8 cellular contexts compared by ENCODE assay signal in genomic region chr14:77303417-77304156, GRCh38. TPM values are rescaled to one million over a fixed set of nuclear protein-coding genes. Genes with fewer than 3 reads are reported as not detected.
DNase-seq lines count a peak whose midpoint lies in the region; ATAC-seq and TF ChIP-seq lines count a peak whose summit lies in the region.

No MANE protein-coding gene starts in this region.

- H3K4me1 ChIP-seq in PC-3 (ENCODE audit: insufficient read depth, low read length): peaks cover 33% of the 10 kb centered on the region

- CTCF ChIA-PET in PC-3 (lab: Charles Lee): interaction anchor here (0.6 to 6.3 kb wide), 4 partner anchors 12 to 370 kb away, joined by 3 to 72 read pairs (median 6); partner anchors contain the start of genes GSTZ1 and POMT2

- intact Hi-C loops in PC-3 (cut with micrococcal nuclease) (loop anchor here (1.0 to 5.0 kb wide), 3 partner anchors 11 to 151 kb away; partner anchors contain the start of gene POMT2), natural killer cell (cut with micrococcal nuclease) (no loop called here)

- H3K27ac Mint-ChIP-seq in chondrocyte (ENCODE audit: unreplicated experiment) (peak overlapping the region; percentile 98), natural killer cell (no peak overlapping the region)

- peak overlapping the region; percentile 81 for H3K4me2 ChIP-seq in PC-3 (ENCODE audit: low read length)

- H3K4me1 Mint-ChIP-seq in chondrocyte (ENCODE audit: low read depth) (peaks cover 70% of the 10 kb centered on the region), natural killer cell (no peaks in the 10 kb centered on the region)

- no peaks in the 10 kb centered on the region for H3K9me2 ChIP-seq in PC-3 (replicated peaks; ENCODE audit: low read length)

- POLR2A ChIA-PET in PC-3 (lab: Charles Lee; ENCODE audit: unreplicated experiment): interaction anchor here (0.6 kb wide), 1 partner anchor 22 kb away, joined by 7 read pairs; no protein-coding TSS in a partner anchor

- H3K4me3 ChIP-seq in PC-3 (ENCODE audit: low read length): peak overlapping the region; percentile 50

- H3K4me3 Mint-ChIP-seq in chondrocyte (ENCODE audit: unreplicated experiment): peak overlapping the region; percentile 8
- no peak overlapping the region for H3K4me3 Mint-ChIP-seq in natural killer cell

- peaks cover 34% of the 10 kb centered on the region; the same call in 1 of the 2 replicates for H3K36me3 ChIP-seq in PC-3 (ENCODE audit: low read depth, low read length)

- ATAC-seq in PC-3: peak; percentile 89
- peak in 2 of 3 donors; percentile 29 to 58 for ATAC-seq in natural killer cell
- ATAC-seq in GM19455 (IDR thresholded peaks at IDR 0.05; ENCODE audit: unreplicated experiment): no peak
- ATAC-seq in HG03342 (IDR thresholded peaks at IDR 0.05; ENCODE audit: unreplicated experiment): no peak

- no peak overlapping the region for H2AFZ ChIP-seq in PC-3 (ENCODE audit: low read length)

- no peaks in the 10 kb centered on the region for H4K20me1 ChIP-seq in PC-3 (ENCODE audit: low read length)

- H3K27me3 Mint-ChIP-seq in chondrocyte (ENCODE audit: low read depth) (no peaks in the 10 kb centered on the region), natural killer cell (ENCODE audit: low read depth in 2 of 2) (no peaks in the 10 kb centered on the region)

- no peaks in the 10 kb centered on the region for H3K27me3 ChIP-seq in PC-3 (ENCODE audit: low read length)

- H3K9me3 Mint-ChIP-seq in chondrocyte (ENCODE audit: low read depth) (no peaks in the 10 kb centered on the region), natural killer cell (no peaks in the 10 kb centered on the region)

- peaks cover 6% of the 10 kb centered on the region; the same call in 1 of the 2 replicates for H3K79me2 ChIP-seq in PC-3 (ENCODE audit: low read length)

- no peaks in the 10 kb centered on the region for H3K9me3 ChIP-seq in PC-3 (ENCODE audit: low read length)

- H3K36me3 Mint-ChIP-seq in chondrocyte (ENCODE audit: low read depth): peaks cover 4% of the 10 kb centered on the region
- no peaks in the 10 kb centered on the region for H3K36me3 Mint-ChIP-seq in natural killer cell

- peak overlapping the region; percentile 66 for H3K9ac ChIP-seq in PC-3 (ENCODE audit: low read length)

- DNase-seq in COLO668 (lab: John Stamatoyannopoulos, UW; ENCODE audit: unreplicated experiment) (peak; percentile 65), H4 (ENCODE audit: low spot score) (peak; percentile 97), PC-3 (peak; percentile 100), chondrocyte (ENCODE audit: low spot score) (no peak), natural killer cell (no peak), NCI-H1092 treated with DMSO at 0.1 percent for 48 hours (lab: John Stamatoyannopoulos, UW) (no peak)

- TF ChIP-seq CTCF in PC-3 (conservative IDR thresholded peaks at IDR 0.05; ENCODE audit: low read depth, low read length): no peak
- no peak for TF ChIP-seq CTCF in chondrocyte (IDR thresholded peaks at IDR 0.05)
- no peak for TF ChIP-seq CTCF in natural killer cell (IDR thresholded peaks at IDR 0.05)

- no TSS peak for BruUV-seq in PC-3 (replicated peaks; lab: Mats Ljungman, UMichigan)

- peak overlapping the region; percentile 92 for H3K27ac ChIP-seq in PC-3 (ENCODE audit: low read length)

- peaks cover 14% of the 10 kb centered on the region for H3F3A ChIP-seq in PC-3 (ENCODE audit: low read length, unreplicated experiment)

RNA-seq across cellular contexts. Expression of gene POMT2, which starts 17.1 kb away (rescaled TPM):
- 8.6 and 13.7 TPM in 2 replicates for total RNA-seq in H4 (2014; rRNA removed; shearing (Covaris generic))
- total RNA-seq in PC-3 (2014; rRNA removed) (57.6 and 67.6 TPM in 2 replicates), chondrocyte (30.1 to 45.1 TPM (median 34.7 TPM) in 3 replicates), natural killer cell (10 to 100 TPM in 1 of 3 donors, 1 to 10 TPM in 2; 6.7 to 10.9 (median 8.6) TPM)

RNA-seq across cellular contexts. Expression of gene GSTZ1, which starts 17.2 kb away (rescaled TPM):
- 72.0 and 76.1 TPM in 2 replicates for total RNA-seq in H4 (2014; rRNA removed; shearing (Covaris generic))
- total RNA-seq in PC-3 (2014; rRNA removed) (49.9 and 57.4 TPM in 2 replicates), chondrocyte (9.8 to 14.1 TPM (median 12.5 TPM) in 3 replicates), natural killer cell (1 to 10 TPM; 3.0 to 5.6 (median 5.2) TPM)

RNA-seq across cellular contexts. Expression of gene NGB, which starts 32.6 kb away (rescaled TPM):
- not detected in 2 replicates for total RNA-seq in H4 (2014; rRNA removed; shearing (Covaris generic))
- not detected in 2 replicates for total RNA-seq in PC-3 (2014; rRNA removed)
- not detected in 3 replicates for total RNA-seq in chondrocyte
- not detected for total RNA-seq in natural killer cell

Comparison
In these comparisons a context has a peak if more than half of its experiments do, and no peak if none do; other contexts are left out.
1. DNase-seq: peak in COLO668 (single experiment), H4 (single experiment) and PC-3 (single experiment); none in chondrocyte (single experiment), natural killer cell (single experiment) and NCI-H1092 treated with DMSO at 0.1 percent for 48 hours (single experiment).
2. ATAC-seq: peak in PC-3 (single experiment) and natural killer cell (2 of 3); none in GM19455 (single experiment) and HG03342 (single experiment).